12 cellular contexts compared by ENCODE assay signal in the genomic region with DNA sequence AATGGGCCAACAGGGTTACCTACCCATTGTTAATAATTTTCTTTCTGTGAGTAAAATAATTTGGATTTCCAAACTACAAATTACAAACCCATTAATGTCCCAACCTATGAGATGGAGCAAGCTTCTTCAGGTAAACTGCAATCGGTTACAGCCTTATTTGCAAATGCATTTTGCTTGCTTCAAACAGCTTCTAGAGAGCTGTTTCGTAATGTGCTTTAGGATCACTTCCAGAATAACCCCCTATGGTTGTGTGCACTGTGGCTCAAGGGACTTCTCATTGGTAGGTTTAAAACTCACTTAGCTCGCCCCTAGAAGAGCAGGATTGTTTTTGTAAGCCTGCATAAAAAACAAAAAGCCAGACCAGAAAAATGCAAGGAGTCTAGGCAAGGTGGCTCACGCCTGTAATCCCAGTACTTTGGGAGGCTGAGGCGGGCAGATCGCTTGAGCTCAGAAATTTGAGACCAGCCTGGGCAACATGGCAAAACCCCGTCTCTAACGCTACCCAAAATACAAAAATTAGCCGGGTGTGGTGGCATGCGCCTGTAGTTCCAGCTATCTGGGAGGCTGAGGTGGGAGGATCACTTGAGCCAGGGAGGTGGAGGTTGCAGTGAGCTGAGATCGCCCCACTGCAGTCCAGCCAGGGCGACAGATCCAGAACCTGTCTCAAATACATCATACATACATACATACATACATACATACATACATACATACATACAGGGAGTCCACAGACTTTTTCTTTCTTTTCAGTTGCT. TPM values are rescaled to one million over a fixed set of nuclear protein-coding genes. Genes with fewer than 3 reads are reported as not detected.
DNase-seq lines count a peak whose midpoint lies in the region; ATAC-seq, FAIRE-seq and TF ChIP-seq lines count a peak whose summit lies in the region.
"Had no signal": no experiment of that assay in that cellular context is flagged by ENCODE, and none has a peak within 500 bp of the region (broad histone marks: within the 10 kb centered on the region; RNA-seq: fewer than 3 reads in every experiment).

No MANE protein-coding gene starts in this region.

- peaks cover 3% of the 10 kb centered on the region for H3K79me2 ChIP-seq in astrocyte (ENCODE audit: insufficient read depth, low read length)

- H3K4me2 ChIP-seq in A549, result peak overlapping the region; percentile 74
- no peak overlapping the region for H3K4me2 ChIP-seq in astrocyte (ENCODE audit: low read length)
- H3K4me2 ChIP-seq: KMS-11 had no signal

- no peak overlapping the region for H3K9ac ChIP-seq in astrocyte (ENCODE audit: low read length)
- H3K9ac ChIP-seq: KMS-11 had no signal

- no peaks in the 10 kb centered on the region for H3K36me3 ChIP-seq in astrocyte (ENCODE audit: insufficient read depth, low read length)
- no peaks in the 10 kb centered on the region for H3K36me3 ChIP-seq in effector memory CD4-positive, alpha-beta T cell (ENCODE audit: control insufficient read depth, insufficient read depth, low read length)

- H3K36me3 Mint-ChIP-seq in astrocyte (ENCODE audit: low read depth, unreplicated experiment), result no peaks in the 10 kb centered on the region
- peaks cover 12% of the 10 kb centered on the region for H3K36me3 Mint-ChIP-seq in natural killer cell treated with Interleukin-12 subunit alpha and Interleukin-12 subunit beta and Interleukin-15 and Interleukin-18, amount 100 ng/mL, for 72 hours

- POLR2A ChIA-PET in A549 (lab: Yijun Ruan, JAX), result no interaction called here

- H3K27me3 Mint-ChIP-seq in astrocyte (ENCODE audit: low read depth, unreplicated experiment), result peaks cover 2% of the 10 kb centered on the region
- H3K27me3 Mint-ChIP-seq in natural killer cell treated with Interleukin-12 subunit alpha and Interleukin-12 subunit beta and Interleukin-15 and Interleukin-18, amount 100 ng/mL, for 72 hours, result no peaks in the 10 kb centered on the region
- H3K27me3 Mint-ChIP-seq: CD4-positive, alpha-beta memory T cell had no signal

- TF ChIP-seq RAD21 in A549 (conservative IDR thresholded peaks at IDR 0.05 in 1 of 2, IDR thresholded peaks at IDR 0.05 in 1 of 2), result no peak

- DNase-seq in A549 (ENCODE audit: low read depth in 1 of 2, low spot score in 1 of 2) (no peak), HL-60 (ENCODE audit: low read depth in 1 of 2, low spot score in 1 of 2) (peak in 1 of 2 experiments; percentile 68), astrocyte (ENCODE audit: low read depth) (no peak), NCI-H345 treated with DMSO at 0.1 percent for 48 hours (lab: John Stamatoyannopoulos, UW; ENCODE audit: unreplicated experiment) (no peak), D721Med (ENCODE audit: insufficient read length, low spot score) (no peak)
- DNase-seq in natural killer cell treated with Interleukin-12 subunit alpha and Interleukin-12 subunit beta and Interleukin-15 and Interleukin-18, amount 100 ng/mL, for 72 hours (ENCODE audit: low spot score), result peak; percentile 31
- DNase-seq in effector memory CD4-positive, alpha-beta T cell, result no peak
- DNase-seq: CD4-positive, alpha-beta memory T cell; NCI-H524 had no signal

- ATAC-seq in A549 (no peak), HG02763 (IDR thresholded peaks at IDR 0.05; ENCODE audit: unreplicated experiment) (no peak)
- no peak for ATAC-seq in natural killer cell treated with Interleukin-12 subunit alpha and Interleukin-12 subunit beta and Interleukin-15 and Interleukin-18, amount 100 ng/mL, for 72 hours

- H3K4me1 ChIP-seq in A549 (peaks cover 29% of the 10 kb centered on the region), astrocyte (ENCODE audit: insufficient read depth, low read length) (peaks cover 9% of the 10 kb centered on the region)
- H3K4me1 ChIP-seq in effector memory CD4-positive, alpha-beta T cell (ENCODE audit: control insufficient read depth, insufficient read depth, low read length, poor library complexity, severe bottlenecking), result peaks cover 13% of the 10 kb centered on the region

- no peak for TF ChIP-seq POLR2A in A549 (IDR thresholded peaks at IDR 0.05; ENCODE audit: low read length)

- FAIRE-seq in A549 (lab: Jason Lieb, UNC), result no peak
- FAIRE-seq in astrocyte (lab: Jason Lieb, UNC), result no peak
- no peak for FAIRE-seq in D721Med (lab: Jason Lieb, UNC)
- FAIRE-seq: small intestine had no signal

- no peak overlapping the region for H2AFZ ChIP-seq in astrocyte (ENCODE audit: low read depth, low read length)

- no peak overlapping the region for H3K4me3 ChIP-seq in A549
- no peak overlapping the region for H3K4me3 ChIP-seq in HL-60 (replicated peaks; ENCODE audit: insufficient read depth, low read length)
- H3K4me3 ChIP-seq in astrocyte (ENCODE audit: insufficient read depth, low read depth, low read length), result no peak overlapping the region
- H3K4me3 ChIP-seq in effector memory CD4-positive, alpha-beta T cell (ENCODE audit: insufficient read depth, low read depth, low read length, poor library complexity, severe bottlenecking), result no peak overlapping the region

- H4K20me1 ChIP-seq in astrocyte (ENCODE audit: insufficient read depth, low read length), result no peaks in the 10 kb centered on the region

- H3K27ac ChIP-seq in A549 (peak overlapping the region; percentile 65 to 97), HL-60 (replicated peaks) (peak overlapping the region; percentile 79), astrocyte (ENCODE audit: low read depth, low read length) (no peak overlapping the region)
- no peak overlapping the region for H3K27ac ChIP-seq in effector memory CD4-positive, alpha-beta T cell (ENCODE audit: insufficient read depth, low read length, poor library complexity, severe bottlenecking)
- H3K27ac ChIP-seq: KMS-11 had no signal

- H3K4me3 Mint-ChIP-seq in astrocyte (ENCODE audit: unreplicated experiment), result peak overlapping the region; percentile 54
- H3K4me3 Mint-ChIP-seq in natural killer cell treated with Interleukin-12 subunit alpha and Interleukin-12 subunit beta and Interleukin-15 and Interleukin-18, amount 100 ng/mL, for 72 hours, result peak overlapping the region; percentile 25

- H3K27ac Mint-ChIP-seq in astrocyte (ENCODE audit: unreplicated experiment), result no peak overlapping the region
- H3K27ac Mint-ChIP-seq in natural killer cell treated with Interleukin-12 subunit alpha and Interleukin-12 subunit beta and Interleukin-15 and Interleukin-18, amount 100 ng/mL, for 72 hours, result peak overlapping the region; percentile 39 to 81

- no peaks in the 10 kb centered on the region for H3K9me3 ChIP-seq in A549
- no peaks in the 10 kb centered on the region for H3K9me3 ChIP-seq in astrocyte (ENCODE audit: insufficient read depth, low read depth, low read length)
- no peaks in the 10 kb centered on the region for H3K9me3 ChIP-seq in effector memory CD4-positive, alpha-beta T cell (ENCODE audit: control insufficient read depth, low read length)

- H3K9me3 Mint-ChIP-seq in astrocyte (ENCODE audit: unreplicated experiment), result no peaks in the 10 kb centered on the region
- H3K9me3 Mint-ChIP-seq in natural killer cell treated with Interleukin-12 subunit alpha and Interleukin-12 subunit beta and Interleukin-15 and Interleukin-18, amount 100 ng/mL, for 72 hours, result no peaks in the 10 kb centered on the region
- H3K9me3 Mint-ChIP-seq: CD4-positive, alpha-beta memory T cell had no signal

- H3K27me3 ChIP-seq in HL-60 (ENCODE audit: insufficient read depth, poor library complexity, severe bottlenecking) (no peaks in the 10 kb centered on the region), astrocyte (ENCODE audit: insufficient read depth, low read length) (no peaks in the 10 kb centered on the region)
- H3K27me3 ChIP-seq in effector memory CD4-positive, alpha-beta T cell (replicated peaks; ENCODE audit: control insufficient read depth, insufficient read depth, low read length, poor library complexity, severe bottlenecking), result no peaks in the 10 kb centered on the region

- no peak for TF ChIP-seq CTCF in A549 (IDR thresholded peaks at IDR 0.05)
- TF ChIP-seq CTCF in HL-60 (IDR thresholded peaks at IDR 0.05; ENCODE audit: insufficient read depth, low read length), result no peak
- no peak for TF ChIP-seq CTCF in astrocyte (IDR thresholded peaks at IDR 0.05; ENCODE audit: insufficient read depth, low read depth, low read length)
- no peak for TF ChIP-seq CTCF in D721Med (IDR thresholded peaks at IDR 0.05; ENCODE audit: insufficient read depth, missing control alignments)

- TF ChIP-seq EP300 in A549 (IDR thresholded peaks at IDR 0.05), result no peak

- 90% methylated on average over 12 of the region's 12 CpGs for WGBS in A549 (ENCODE audit: missing lambda C conversion rate)

- CTCF ChIA-PET in A549 (lab: Yijun Ruan, JAX), result interaction anchor here (0.7 to 3.9 kb wide), 8 partner anchors 9 to 161 kb away, joined by 3 to 18 read pairs (median 4); no protein-coding TSS in a partner anchor

- peaks cover 2% of the 10 kb centered on the region for H3K4me1 Mint-ChIP-seq in astrocyte (ENCODE audit: low read depth, unreplicated experiment)
- peaks cover 31 to 39% of the 10 kb centered on the region in 2 donors for H3K4me1 Mint-ChIP-seq in natural killer cell treated with Interleukin-12 subunit alpha and Interleukin-12 subunit beta and Interleukin-15 and Interleukin-18, amount 100 ng/mL, for 72 hours (ENCODE audit: low read depth in 2 of 2)

TF ChIP-seq in A549, 52 proteins besides CTCF, POLR2A, EP300 and RAD21 (continues in another document):
- TF ChIP-seq HOXB13 (CRISPR knock-in tag; IDR thresholded peaks at IDR 0.05; ENCODE audit: low read depth) (no peak), PHF8 (IDR thresholded peaks at IDR 0.05; ENCODE audit: borderline replicate concordance, low read depth) (no peak), JUN (IDR thresholded peaks at IDR 0.05) (no peak), ZNF302 (CRISPR knock-in tag; IDR thresholded peaks at IDR 0.05) (no peak), NR3C1 (IDR thresholded peaks at IDR 0.05) (no peak), CEBPB (IDR thresholded peaks at IDR 0.05) (no peak; a peak in 1 of 4 replicates), RFX5 (IDR thresholded peaks at IDR 0.05) (no peak), BHLHE40 (IDR thresholded peaks at IDR 0.05; ENCODE audit: low read depth, low read length) (no peak), KDM5A (IDR thresholded peaks at IDR 0.05) (no peak)
- TF ChIP-seq, protein P1, sequence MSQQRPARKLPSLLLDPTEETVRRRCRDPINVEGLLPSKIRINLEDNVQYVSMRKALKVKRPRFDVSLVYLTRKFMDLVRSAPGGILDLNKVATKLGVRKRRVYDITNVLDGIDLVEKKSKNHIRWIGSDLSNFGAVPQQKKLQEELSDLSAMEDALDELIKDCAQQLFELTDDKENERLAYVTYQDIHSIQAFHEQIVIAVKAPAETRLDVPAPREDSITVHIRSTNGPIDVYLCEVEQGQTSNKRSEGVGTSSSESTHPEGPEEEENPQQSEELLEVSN (IDR thresholded peaks at IDR 0.05; ENCODE audit: borderline replicate concordance, low read depth), result no peak

RNA-seq across cellular contexts. Expression of gene MAP3K8, which starts 3.3 kb away (rescaled TPM):
- polyA plus RNA-seq in A549 (2011; rRNA removed) (45.1 and 50.8 TPM in 2 replicates), A549 (2017; fragmentation: RNase III; extraction: RNeasy Plus Mini Kit Qiagen cat#74134 plus additional on column Dnase treatment) (23.3 to 29.6 TPM (median 26.4 TPM) in 3 replicates)
- polyA plus RNA-seq in A549 (2012; cell fraction: cytosol; rRNA removed), result 21.1 and 24.4 TPM in 2 replicates
- 33.0 and 57.3 TPM in 2 replicates for polyA plus RNA-seq in A549 (2012; cell fraction: nucleus; rRNA removed)
- 35.2 and 38.6 TPM in 2 replicates for polyA minus RNA-seq in A549 (2011; rRNA and poly(A)+ RNA removed)
- total RNA-seq in astrocyte, result 3.5 and 5.1 TPM in 2 replicates
- total RNA-seq in natural killer cell treated with Interleukin-12 subunit alpha and Interleukin-12 subunit beta and Interleukin-15 and Interleukin-18, amount 100 ng/mL, for 72 hours, result 100 to 1,000 TPM; 239 to 355 TPM

Comparison
In these comparisons a context has a peak if more than half of its experiments do, and no peak if none do; other contexts are left out.
1. H3K27ac ChIP-seq: peak in A549 (2 of 2) and HL-60 (single experiment); none in astrocyte (single experiment) and effector memory CD4-positive, alpha-beta T cell (single experiment).
2. RNA of gene MAP3K8, which starts 3.3 kb away (total RNA-seq): 239 to 355 TPM in natural killer cell treated with Interleukin-12 subunit alpha and Interleukin-12 subunit beta and Interleukin-15 and Interleukin-18, amount 100 ng/mL, for 72 hours; 3.5 to 5.1 TPM in astrocyte; every median in the first group is over 10 times any median in the second.